ENCODE assay signal across 1 cellular context in the genomic region with DNA sequence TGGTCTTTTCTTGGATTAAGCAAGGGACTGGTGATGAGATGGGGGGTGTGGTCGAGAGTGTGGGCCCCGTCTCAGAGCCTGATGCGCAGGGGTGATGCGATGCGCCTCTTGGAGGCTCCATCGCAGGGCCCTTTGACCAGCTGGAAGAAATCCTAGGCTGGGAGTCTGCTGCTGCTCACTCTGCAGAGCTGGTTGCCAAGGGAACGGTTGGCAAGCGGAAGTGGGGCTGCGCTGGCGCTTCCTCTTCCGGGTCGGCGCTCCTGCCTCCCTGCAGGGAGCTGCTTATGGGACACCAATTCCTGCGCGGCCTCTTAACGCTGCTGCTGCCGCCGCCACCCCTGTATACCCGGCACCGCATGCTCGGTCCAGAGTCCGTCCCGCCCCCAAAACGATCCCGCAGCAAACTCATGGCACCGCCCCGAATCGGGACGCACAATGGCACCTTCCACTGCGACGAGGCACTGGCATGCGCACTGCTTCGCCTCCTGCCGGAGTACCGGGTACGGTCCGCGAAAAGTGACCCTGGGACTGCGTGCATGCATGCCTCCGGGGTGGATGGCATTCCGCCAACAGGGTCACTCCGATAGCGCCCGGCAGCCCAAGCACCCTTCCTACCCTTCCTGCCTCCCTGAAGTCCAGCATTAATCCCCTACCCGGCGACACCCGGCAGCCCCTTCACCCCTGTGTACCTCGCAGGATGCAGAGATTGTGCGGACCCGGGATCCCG.
A peak's percentile ranks its signal among the peaks of the same experiment; 100 is the strongest.
TF ChIP-seq lines count a peak whose summit lies in the region.

A gene with protein sequence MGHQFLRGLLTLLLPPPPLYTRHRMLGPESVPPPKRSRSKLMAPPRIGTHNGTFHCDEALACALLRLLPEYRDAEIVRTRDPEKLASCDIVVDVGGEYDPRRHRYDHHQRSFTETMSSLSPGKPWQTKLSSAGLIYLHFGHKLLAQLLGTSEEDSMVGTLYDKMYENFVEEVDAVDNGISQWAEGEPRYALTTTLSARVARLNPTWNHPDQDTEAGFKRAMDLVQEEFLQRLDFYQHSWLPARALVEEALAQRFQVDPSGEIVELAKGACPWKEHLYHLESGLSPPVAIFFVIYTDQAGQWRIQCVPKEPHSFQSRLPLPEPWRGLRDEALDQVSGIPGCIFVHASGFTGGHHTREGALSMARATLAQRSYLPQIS (plus strand): TSS at position 242 of the 727 bp plus-strand sequence. CDS start 43 bp downstream, at position 285.

TF ChIP-seq in WTC11, 78 proteins besides CTCF, POLR2A, EP300 and RAD21 (continued from another document and continues in another):
- TF ChIP-seq, protein P1, sequence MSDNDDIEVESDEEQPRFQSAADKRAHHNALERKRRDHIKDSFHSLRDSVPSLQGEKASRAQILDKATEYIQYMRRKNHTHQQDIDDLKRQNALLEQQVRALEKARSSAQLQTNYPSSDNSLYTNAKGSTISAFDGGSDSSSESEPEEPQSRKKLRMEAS (CRISPR knock-in tag; IDR thresholded peaks at IDR 0.05) = peak; percentile 95
- TF ChIP-seq ELF4 (CRISPR knock-in tag; IDR thresholded peaks at IDR 0.05; ENCODE audit: low read depth) (no peak), NFE2L1 (CRISPR knock-in tag; IDR thresholded peaks at IDR 0.05) (peak; percentile 87), TEAD4 (CRISPR knock-in tag; IDR thresholded peaks at IDR 0.05) (0 out of 2 replicates have a peak, but pooled peaks have one; percentile 29), ESRRA (CRISPR knock-in tag; IDR thresholded peaks at IDR 0.05; ENCODE audit: borderline replicate concordance) (no peak), ZNF121 (CRISPR knock-in tag; IDR thresholded peaks at IDR 0.05) (no peak), TP53 (CRISPR knock-in tag; IDR thresholded peaks at IDR 0.05) (peak; percentile 76; the same call in 1 of the 2 replicates), NR2C2 (CRISPR knock-in tag; IDR thresholded peaks at IDR 0.05) (peak; percentile 95), SP1 (CRISPR knock-in tag; conservative IDR thresholded peaks at IDR 0.05) (peak; percentile 88), HMGA2 (CRISPR knock-in tag; IDR thresholded peaks at IDR 0.05) (no peak; the same call in 1 of the 2 replicates), MXD4 (CRISPR knock-in tag; IDR thresholded peaks at IDR 0.05; ENCODE audit: borderline replicate concordance) (no peak), ZNF671 (CRISPR knock-in tag; IDR thresholded peaks at IDR 0.05) (peak; percentile 54; the same call in 1 of the 2 replicates), SOX15 (CRISPR knock-in tag; IDR thresholded peaks at IDR 0.05) (no peak), FOXP1 (CRISPR knock-in tag; IDR thresholded peaks at IDR 0.05; ENCODE audit: borderline replicate concordance) (peak; percentile 98), ZNF263 (CRISPR knock-in tag; IDR thresholded peaks at IDR 0.05; ENCODE audit: low read depth) (no peak), GRHL2 (CRISPR knock-in tag; IDR thresholded peaks at IDR 0.05; ENCODE audit: insufficient replicate concordance, severe bottlenecking) (no peak), CREB1 (CRISPR knock-in tag; IDR thresholded peaks at IDR 0.05) (no peak), TEAD1 (CRISPR knock-in tag; IDR thresholded peaks at IDR 0.05) (peak; percentile 71; the same call in 1 of the 2 replicates), ZNF416 (CRISPR knock-in tag; IDR thresholded peaks at IDR 0.05) (no peak), ZNF232 (CRISPR knock-in tag; IDR thresholded peaks at IDR 0.05) (peak; percentile 79; the same call in 1 of the 2 replicates), MYBL2 (CRISPR knock-in tag; IDR thresholded peaks at IDR 0.05) (peak; percentile 72), FOXJ3 (CRISPR knock-in tag; IDR thresholded peaks at IDR 0.05; ENCODE audit: borderline replicate concordance) (no peak), GTF2I (CRISPR knock-in tag; conservative IDR thresholded peaks at IDR 0.05) (no peak), JUN (CRISPR knock-in tag; IDR thresholded peaks at IDR 0.05) (peak; percentile 71; the same call in 1 of the 2 replicates), CREM (CRISPR knock-in tag; IDR thresholded peaks at IDR 0.05) (peak; percentile 79; the same call in 1 of the 2 replicates), OVOL2 (CRISPR knock-in tag; IDR thresholded peaks at IDR 0.05; ENCODE audit: borderline replicate concordance) (no peak)
- TF ChIP-seq, protein P2, sequence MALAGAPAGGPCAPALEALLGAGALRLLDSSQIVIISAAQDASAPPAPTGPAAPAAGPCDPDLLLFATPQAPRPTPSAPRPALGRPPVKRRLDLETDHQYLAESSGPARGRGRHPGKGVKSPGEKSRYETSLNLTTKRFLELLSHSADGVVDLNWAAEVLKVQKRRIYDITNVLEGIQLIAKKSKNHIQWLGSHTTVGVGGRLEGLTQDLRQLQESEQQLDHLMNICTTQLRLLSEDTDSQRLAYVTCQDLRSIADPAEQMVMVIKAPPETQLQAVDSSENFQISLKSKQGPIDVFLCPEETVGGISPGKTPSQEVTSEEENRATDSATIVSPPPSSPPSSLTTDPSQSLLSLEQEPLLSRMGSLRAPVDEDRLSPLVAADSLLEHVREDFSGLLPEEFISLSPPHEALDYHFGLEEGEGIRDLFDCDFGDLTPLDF (CRISPR knock-in tag; IDR thresholded peaks at IDR 0.05) = no peak
- TF ChIP-seq, protein P3, sequence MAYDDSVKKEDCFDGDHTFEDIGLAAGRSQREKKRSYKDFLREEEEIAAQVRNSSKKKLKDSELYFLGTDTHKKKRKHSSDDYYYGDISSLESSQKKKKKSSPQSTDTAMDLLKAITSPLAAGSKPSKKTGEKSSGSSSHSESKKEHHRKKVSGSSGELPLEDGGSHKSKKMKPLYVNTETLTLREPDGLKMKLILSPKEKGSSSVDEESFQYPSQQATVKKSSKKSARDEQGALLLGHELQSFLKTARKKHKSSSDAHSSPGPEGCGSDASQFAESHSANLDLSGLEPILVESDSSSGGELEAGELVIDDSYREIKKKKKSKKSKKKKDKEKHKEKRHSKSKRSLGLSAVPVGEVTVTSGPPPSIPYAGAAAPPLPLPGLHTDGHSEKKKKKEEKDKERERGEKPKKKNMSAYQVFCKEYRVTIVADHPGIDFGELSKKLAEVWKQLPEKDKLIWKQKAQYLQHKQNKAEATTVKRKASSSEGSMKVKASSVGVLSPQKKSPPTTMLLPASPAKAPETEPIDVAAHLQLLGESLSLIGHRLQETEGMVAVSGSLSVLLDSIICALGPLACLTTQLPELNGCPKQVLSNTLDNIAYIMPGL (CRISPR knock-in tag; IDR thresholded peaks at IDR 0.05) = peak; percentile 84; the same call in 1 of the 2 replicates
- TF ChIP-seq, protein P4, sequence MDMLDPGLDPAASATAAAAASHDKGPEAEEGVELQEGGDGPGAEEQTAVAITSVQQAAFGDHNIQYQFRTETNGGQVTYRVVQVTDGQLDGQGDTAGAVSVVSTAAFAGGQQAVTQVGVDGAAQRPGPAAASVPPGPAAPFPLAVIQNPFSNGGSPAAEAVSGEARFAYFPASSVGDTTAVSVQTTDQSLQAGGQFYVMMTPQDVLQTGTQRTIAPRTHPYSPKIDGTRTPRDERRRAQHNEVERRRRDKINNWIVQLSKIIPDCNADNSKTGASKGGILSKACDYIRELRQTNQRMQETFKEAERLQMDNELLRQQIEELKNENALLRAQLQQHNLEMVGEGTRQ (CRISPR knock-in tag; IDR thresholded peaks at IDR 0.05) = 0 out of 2 replicates have a peak, but pooled peaks have one; percentile 4
- TF ChIP-seq, protein P5, sequence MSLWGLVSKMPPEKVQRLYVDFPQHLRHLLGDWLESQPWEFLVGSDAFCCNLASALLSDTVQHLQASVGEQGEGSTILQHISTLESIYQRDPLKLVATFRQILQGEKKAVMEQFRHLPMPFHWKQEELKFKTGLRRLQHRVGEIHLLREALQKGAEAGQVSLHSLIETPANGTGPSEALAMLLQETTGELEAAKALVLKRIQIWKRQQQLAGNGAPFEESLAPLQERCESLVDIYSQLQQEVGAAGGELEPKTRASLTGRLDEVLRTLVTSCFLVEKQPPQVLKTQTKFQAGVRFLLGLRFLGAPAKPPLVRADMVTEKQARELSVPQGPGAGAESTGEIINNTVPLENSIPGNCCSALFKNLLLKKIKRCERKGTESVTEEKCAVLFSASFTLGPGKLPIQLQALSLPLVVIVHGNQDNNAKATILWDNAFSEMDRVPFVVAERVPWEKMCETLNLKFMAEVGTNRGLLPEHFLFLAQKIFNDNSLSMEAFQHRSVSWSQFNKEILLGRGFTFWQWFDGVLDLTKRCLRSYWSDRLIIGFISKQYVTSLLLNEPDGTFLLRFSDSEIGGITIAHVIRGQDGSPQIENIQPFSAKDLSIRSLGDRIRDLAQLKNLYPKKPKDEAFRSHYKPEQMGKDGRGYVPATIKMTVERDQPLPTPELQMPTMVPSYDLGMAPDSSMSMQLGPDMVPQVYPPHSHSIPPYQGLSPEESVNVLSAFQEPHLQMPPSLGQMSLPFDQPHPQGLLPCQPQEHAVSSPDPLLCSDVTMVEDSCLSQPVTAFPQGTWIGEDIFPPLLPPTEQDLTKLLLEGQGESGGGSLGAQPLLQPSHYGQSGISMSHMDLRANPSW (CRISPR knock-in tag; conservative IDR thresholded peaks at IDR 0.05; ENCODE audit: low read depth) = no peak
- TF ChIP-seq, protein P6, sequence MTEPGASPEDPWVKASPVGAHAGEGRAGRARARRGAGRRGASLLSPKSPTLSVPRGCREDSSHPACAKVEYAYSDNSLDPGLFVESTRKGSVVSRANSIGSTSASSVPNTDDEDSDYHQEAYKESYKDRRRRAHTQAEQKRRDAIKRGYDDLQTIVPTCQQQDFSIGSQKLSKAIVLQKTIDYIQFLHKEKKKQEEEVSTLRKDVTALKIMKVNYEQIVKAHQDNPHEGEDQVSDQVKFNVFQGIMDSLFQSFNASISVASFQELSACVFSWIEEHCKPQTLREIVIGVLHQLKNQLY (CRISPR knock-in tag; IDR thresholded peaks at IDR 0.05) = peak; percentile 66; the same call in 1 of the 2 replicates
- TF ChIP-seq, protein P7, sequence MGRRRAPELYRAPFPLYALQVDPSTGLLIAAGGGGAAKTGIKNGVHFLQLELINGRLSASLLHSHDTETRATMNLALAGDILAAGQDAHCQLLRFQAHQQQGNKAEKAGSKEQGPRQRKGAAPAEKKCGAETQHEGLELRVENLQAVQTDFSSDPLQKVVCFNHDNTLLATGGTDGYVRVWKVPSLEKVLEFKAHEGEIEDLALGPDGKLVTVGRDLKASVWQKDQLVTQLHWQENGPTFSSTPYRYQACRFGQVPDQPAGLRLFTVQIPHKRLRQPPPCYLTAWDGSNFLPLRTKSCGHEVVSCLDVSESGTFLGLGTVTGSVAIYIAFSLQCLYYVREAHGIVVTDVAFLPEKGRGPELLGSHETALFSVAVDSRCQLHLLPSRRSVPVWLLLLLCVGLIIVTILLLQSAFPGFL (CRISPR knock-in tag; IDR thresholded peaks at IDR 0.05; ENCODE audit: borderline replicate concordance) = 0 out of 2 replicates have a peak, but pooled peaks have one; percentile 21
- TF ChIP-seq, protein P8, sequence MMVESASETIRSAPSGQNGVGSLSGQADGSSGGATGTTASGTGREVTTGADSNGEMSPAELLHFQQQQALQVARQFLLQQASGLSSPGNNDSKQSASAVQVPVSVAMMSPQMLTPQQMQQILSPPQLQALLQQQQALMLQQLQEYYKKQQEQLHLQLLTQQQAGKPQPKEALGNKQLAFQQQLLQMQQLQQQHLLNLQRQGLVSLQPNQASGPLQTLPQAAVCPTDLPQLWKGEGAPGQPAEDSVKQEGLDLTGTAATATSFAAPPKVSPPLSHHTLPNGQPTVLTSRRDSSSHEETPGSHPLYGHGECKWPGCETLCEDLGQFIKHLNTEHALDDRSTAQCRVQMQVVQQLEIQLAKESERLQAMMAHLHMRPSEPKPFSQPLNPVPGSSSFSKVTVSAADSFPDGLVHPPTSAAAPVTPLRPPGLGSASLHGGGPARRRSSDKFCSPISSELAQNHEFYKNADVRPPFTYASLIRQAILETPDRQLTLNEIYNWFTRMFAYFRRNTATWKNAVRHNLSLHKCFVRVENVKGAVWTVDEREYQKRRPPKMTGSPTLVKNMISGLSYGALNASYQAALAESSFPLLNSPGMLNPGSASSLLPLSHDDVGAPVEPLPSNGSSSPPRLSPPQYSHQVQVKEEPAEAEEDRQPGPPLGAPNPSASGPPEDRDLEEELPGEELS (CRISPR knock-in tag; IDR thresholded peaks at IDR 0.05) = peak; percentile 64; the same call in 1 of the 2 replicates
- TF ChIP-seq, protein P9, sequence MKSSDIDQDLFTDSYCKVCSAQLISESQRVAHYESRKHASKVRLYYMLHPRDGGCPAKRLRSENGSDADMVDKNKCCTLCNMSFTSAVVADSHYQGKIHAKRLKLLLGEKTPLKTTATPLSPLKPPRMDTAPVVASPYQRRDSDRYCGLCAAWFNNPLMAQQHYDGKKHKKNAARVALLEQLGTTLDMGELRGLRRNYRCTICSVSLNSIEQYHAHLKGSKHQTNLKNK (CRISPR knock-in tag; IDR thresholded peaks at IDR 0.05) = 0 out of 2 replicates have a peak, but pooled peaks have one; percentile 33
- TF ChIP-seq, protein P10, sequence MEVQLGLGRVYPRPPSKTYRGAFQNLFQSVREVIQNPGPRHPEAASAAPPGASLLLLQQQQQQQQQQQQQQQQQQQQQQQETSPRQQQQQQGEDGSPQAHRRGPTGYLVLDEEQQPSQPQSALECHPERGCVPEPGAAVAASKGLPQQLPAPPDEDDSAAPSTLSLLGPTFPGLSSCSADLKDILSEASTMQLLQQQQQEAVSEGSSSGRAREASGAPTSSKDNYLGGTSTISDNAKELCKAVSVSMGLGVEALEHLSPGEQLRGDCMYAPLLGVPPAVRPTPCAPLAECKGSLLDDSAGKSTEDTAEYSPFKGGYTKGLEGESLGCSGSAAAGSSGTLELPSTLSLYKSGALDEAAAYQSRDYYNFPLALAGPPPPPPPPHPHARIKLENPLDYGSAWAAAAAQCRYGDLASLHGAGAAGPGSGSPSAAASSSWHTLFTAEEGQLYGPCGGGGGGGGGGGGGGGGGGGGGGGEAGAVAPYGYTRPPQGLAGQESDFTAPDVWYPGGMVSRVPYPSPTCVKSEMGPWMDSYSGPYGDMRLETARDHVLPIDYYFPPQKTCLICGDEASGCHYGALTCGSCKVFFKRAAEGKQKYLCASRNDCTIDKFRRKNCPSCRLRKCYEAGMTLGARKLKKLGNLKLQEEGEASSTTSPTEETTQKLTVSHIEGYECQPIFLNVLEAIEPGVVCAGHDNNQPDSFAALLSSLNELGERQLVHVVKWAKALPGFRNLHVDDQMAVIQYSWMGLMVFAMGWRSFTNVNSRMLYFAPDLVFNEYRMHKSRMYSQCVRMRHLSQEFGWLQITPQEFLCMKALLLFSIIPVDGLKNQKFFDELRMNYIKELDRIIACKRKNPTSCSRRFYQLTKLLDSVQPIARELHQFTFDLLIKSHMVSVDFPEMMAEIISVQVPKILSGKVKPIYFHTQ (CRISPR knock-in tag; IDR thresholded peaks at IDR 0.05) = no peak
- TF ChIP-seq, protein P11, sequence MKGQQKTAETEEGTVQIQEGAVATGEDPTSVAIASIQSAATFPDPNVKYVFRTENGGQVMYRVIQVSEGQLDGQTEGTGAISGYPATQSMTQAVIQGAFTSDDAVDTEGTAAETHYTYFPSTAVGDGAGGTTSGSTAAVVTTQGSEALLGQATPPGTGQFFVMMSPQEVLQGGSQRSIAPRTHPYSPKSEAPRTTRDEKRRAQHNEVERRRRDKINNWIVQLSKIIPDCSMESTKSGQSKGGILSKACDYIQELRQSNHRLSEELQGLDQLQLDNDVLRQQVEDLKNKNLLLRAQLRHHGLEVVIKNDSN (CRISPR knock-in tag; IDR thresholded peaks at IDR 0.05) = peak; percentile 58; the same call in 1 of the 2 replicates
